ENCODE assay signal across 14 cellular contexts in the genomic region with DNA sequence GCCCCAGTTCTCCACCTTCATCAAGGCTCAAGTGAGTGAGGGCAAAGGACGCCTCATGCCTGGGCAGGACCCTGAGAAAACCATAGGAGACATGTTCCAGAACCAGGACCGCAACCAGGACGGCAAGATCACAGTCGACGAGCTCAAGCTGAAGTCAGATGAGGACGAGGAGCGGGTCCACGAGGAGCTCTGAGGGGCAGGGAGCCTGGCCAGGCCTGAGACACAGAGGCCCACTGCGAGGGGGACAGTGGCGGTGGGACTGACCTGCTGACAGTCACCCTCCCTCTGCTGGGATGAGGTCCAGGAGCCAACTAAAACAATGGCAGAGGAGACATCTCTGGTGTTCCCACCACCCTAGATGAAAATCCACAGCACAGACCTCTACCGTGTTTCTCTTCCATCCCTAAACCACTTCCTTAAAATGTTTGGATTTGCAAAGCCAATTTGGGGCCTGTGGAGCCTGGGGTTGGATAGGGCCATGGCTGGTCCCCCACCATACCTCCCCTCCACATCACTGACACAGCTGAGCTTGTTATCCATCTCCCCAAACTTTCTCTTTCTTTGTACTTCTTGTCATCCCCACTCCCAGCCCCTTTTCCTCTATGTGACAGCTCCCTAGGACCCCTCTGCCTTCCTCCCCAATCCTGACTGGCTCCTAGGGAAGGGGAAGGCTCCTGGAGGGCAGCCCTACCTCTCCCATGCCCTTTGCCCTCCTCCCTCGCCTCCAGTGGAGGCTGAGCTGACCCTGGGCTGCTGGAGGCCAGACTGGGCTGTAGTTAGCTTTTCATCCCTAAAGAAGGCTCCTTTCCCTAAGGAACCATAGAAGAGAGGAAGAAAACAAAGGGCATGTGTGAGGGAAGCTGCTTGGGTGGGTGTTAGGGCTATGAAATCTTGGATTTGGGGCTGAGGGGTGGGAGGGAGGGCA. TPM values are rescaled to one million over a fixed set of nuclear protein-coding genes. Genes with fewer than 3 reads are reported as not detected.
"Had no signal": no experiment of that assay in that cellular context is flagged by ENCODE, and none has a peak within 500 bp of the region (broad histone marks: within the 10 kb centered on the region; RNA-seq: fewer than 3 reads in every experiment).

No MANE protein-coding gene starts in this region.

- H3K4me1 Mint-ChIP-seq: activated T-helper 17 cell treated with anti-CD3 and anti-CD28 coated beads, Interleukin-2, amount 50 U/mL, for 72 hours; naive thymus-derived CD8-positive, alpha-beta T cell had no signal

- ATAC-seq: activated T-helper 17 cell treated with anti-CD3 and anti-CD28 coated beads, Interleukin-2, amount 50 U/mL, for 72 hours; effector memory CD8-positive, alpha-beta T cell; lower lobe of right lung; mucosa of descending colon; naive thymus-derived CD8-positive, alpha-beta T cell had no signal

- H3K27ac ChIP-seq: adrenal gland, lower lobe of right lung, stomach, thoracic aorta, VCaP had no signal

- H3K4me1 ChIP-seq: adrenal gland, lower lobe of right lung had no signal

- H3K4me3 ChIP-seq: adrenal gland, lower lobe of right lung, mucosa of descending colon, stomach, thoracic aorta had no signal

- H3K27me3 Mint-ChIP-seq: activated T-helper 17 cell treated with anti-CD3 and anti-CD28 coated beads, Interleukin-2, amount 50 U/mL, for 72 hours had no signal

- H3K27ac Mint-ChIP-seq: activated naive CD4-positive, alpha-beta T cell treated with anti-CD3 and anti-CD28 coated beads for 36 hours; activated T-helper 17 cell treated with anti-CD3 and anti-CD28 coated beads, Interleukin-2, amount 50 U/mL, for 72 hours; dendritic cell treated with granulocyte-macrophage colony-stimulating factor and Interleukin-4, amounts not matched to agents 40 ng/mL and 50 ng/mL, for 4 days had no signal

- H3K9me3 ChIP-seq: adrenal gland, lower lobe of right lung, mucosa of descending colon, stomach, thoracic aorta had no signal

- DNase-seq: activated CD4-positive, alpha-beta T cell treated with anti-CD3 and anti-CD28 coated beads for 4 hours; activated naive CD4-positive, alpha-beta T cell treated with anti-CD3 and anti-CD28 coated beads for 36 hours; adrenal gland; effector memory CD8-positive, alpha-beta T cell; lower lobe of right lung; naive thymus-derived CD8-positive, alpha-beta T cell; stimulated activated CD4-positive, alpha-beta T cell treated with anti-CD3 and anti-CD28 coated beads, Interleukin-4, amount 100 ng/mL, for 24 hours; stomach; T-helper 1 cell had no signal

- H3K9me3 Mint-ChIP-seq: activated naive CD4-positive, alpha-beta T cell treated with anti-CD3 and anti-CD28 coated beads for 36 hours; activated T-helper 17 cell treated with anti-CD3 and anti-CD28 coated beads, Interleukin-2, amount 50 U/mL, for 72 hours; dendritic cell treated with granulocyte-macrophage colony-stimulating factor and Interleukin-4, amounts not matched to agents 40 ng/mL and 50 ng/mL, for 4 days; effector memory CD8-positive, alpha-beta T cell; naive thymus-derived CD8-positive, alpha-beta T cell had no signal

- H3K4me3 Mint-ChIP-seq: activated naive CD4-positive, alpha-beta T cell treated with anti-CD3 and anti-CD28 coated beads for 36 hours; activated T-helper 17 cell treated with anti-CD3 and anti-CD28 coated beads, Interleukin-2, amount 50 U/mL, for 72 hours; dendritic cell treated with granulocyte-macrophage colony-stimulating factor and Interleukin-4, amounts not matched to agents 40 ng/mL and 50 ng/mL, for 4 days; effector memory CD8-positive, alpha-beta T cell had no signal

- H3K27me3 ChIP-seq: adrenal gland, stomach had no signal

RNA-seq across cellular contexts. Expression of a gene that starts 9.7 kb away (rescaled TPM):
- total RNA-seq: naive thymus-derived CD8-positive, alpha-beta T cell had no signal
- polyA plus RNA-seq: naive thymus-derived CD8-positive, alpha-beta T cell had no signal

RNA-seq across cellular contexts. Expression of a gene that starts 15.1 kb away (rescaled TPM):
- total RNA-seq: activated naive CD4-positive, alpha-beta T cell treated with anti-CD3 and anti-CD28 coated beads for 36 hours; naive thymus-derived CD8-positive, alpha-beta T cell; thoracic aorta had no signal
